1 cellular context compared by ENCODE assay signal in the genomic region with DNA sequence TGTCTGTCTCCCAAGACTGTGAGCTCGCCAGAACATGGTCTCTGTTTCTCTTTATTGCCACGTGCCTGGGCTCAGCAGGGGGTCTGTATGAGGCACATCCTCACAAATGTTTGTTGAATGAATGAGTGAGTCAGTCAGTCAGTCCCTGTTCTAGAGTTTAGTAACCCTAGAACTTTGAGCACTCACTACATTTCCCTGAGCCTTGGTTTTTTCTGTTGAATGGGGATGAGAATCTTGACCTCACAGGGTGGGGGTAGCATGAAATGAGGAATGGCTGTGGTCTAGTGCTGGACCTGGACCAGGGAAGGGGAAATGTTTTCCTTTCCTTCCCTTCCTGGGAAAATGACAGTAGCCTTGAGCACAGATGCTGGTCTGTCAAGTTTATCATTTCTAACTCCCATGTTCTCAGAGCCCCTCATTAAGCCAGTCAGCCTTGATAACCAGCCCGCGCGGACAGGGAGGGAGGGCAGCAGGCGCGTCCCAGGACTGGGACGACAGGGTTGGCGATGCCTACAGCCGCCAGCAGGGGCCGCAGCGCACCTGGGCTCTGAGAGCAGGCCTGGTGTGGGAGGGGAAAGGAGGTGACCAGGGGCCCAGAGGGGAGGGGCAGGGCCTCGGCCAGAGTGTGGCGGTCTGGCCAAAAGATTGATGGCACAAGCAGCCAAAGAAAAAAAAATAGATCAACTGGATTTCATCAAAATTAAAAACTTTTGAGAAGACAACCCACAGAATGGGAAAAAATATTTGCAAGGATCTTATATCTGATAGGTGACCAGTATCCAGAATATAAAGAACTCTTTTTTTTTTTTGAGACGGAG.
A peak's percentile ranks its signal among the peaks of the same experiment; 100 is the strongest.
TF ChIP-seq lines count a peak whose summit lies in the region.

No MANE protein-coding gene starts in this region.

TF ChIP-seq in HEK293, 187 proteins besides CTCF, POLR2A, EP300 and RAD21 (continued from another document and continues in another):
- no peak for TF ChIP-seq ZNF549 (tag by site-specific recombination; IDR thresholded peaks at IDR 0.05)
- TF ChIP-seq ZXDB (tag by site-specific recombination; IDR thresholded peaks at IDR 0.05): peak; percentile 28; the same call in 1 of the 2 replicates
- TF ChIP-seq, protein P1, sequence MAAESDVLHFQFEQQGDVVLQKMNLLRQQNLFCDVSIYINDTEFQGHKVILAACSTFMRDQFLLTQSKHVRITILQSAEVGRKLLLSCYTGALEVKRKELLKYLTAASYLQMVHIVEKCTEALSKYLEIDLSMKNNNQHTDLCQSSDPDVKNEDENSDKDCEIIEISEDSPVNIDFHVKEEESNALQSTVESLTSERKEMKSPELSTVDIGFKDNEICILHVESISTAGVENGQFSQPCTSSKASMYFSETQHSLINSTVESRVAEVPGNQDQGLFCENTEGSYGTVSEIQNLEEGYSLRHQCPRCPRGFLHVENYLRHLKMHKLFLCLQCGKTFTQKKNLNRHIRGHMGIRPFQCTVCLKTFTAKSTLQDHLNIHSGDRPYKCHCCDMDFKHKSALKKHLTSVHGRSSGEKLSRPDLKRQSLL (tag by site-specific recombination; IDR thresholded peaks at IDR 0.05): no peak
- TF ChIP-seq HOXD13 (CRISPR knock-in tag; IDR thresholded peaks at IDR 0.05; ENCODE audit: borderline replicate concordance): no peak
- no peak for TF ChIP-seq ZNF658 (tag by site-specific recombination; IDR thresholded peaks at IDR 0.05)
- TF ChIP-seq ZNF239 (tag by site-specific recombination; IDR thresholded peaks at IDR 0.05): no peak
- peak; percentile 57; the same call in 1 of the 2 replicates for TF ChIP-seq SP7 (tag by site-specific recombination; IDR thresholded peaks at IDR 0.05)
- peak; percentile 27 for TF ChIP-seq ZNF341 (tag by site-specific recombination; IDR thresholded peaks at IDR 0.05; ENCODE audit: low read depth)
- TF ChIP-seq ZNF621 (tag by site-specific recombination; IDR thresholded peaks at IDR 0.05): no peak
- no peak for TF ChIP-seq ZNF202 (tag by site-specific recombination; IDR thresholded peaks at IDR 0.05; ENCODE audit: borderline replicate concordance)
- TF ChIP-seq ZNF639 (tag by site-specific recombination; IDR thresholded peaks at IDR 0.05): no peak
- TF ChIP-seq ZNF610 (tag by site-specific recombination; IDR thresholded peaks at IDR 0.05; ENCODE audit: borderline replicate concordance): no peak
- no peak for TF ChIP-seq REPIN1 (tag by site-specific recombination; IDR thresholded peaks at IDR 0.05; ENCODE audit: low read depth)
- no peak for TF ChIP-seq ZNF350 (tag by site-specific recombination; IDR thresholded peaks at IDR 0.05)
- no peak for TF ChIP-seq ZNF830 (tag by site-specific recombination; IDR thresholded peaks at IDR 0.05; ENCODE audit: low read depth)
- peak; percentile 58 for TF ChIP-seq GLIS1 (tag by site-specific recombination; IDR thresholded peaks at IDR 0.05)
- no peak for TF ChIP-seq INSM2 (tag by site-specific recombination; IDR thresholded peaks at IDR 0.05)
- peak; percentile 15; the same call in 1 of the 2 replicates for TF ChIP-seq ZEB2 (tag by site-specific recombination; IDR thresholded peaks at IDR 0.05)
- no peak for TF ChIP-seq KLF1 (tag by site-specific recombination; IDR thresholded peaks at IDR 0.05)
- TF ChIP-seq ZNF670 (tag by site-specific recombination; IDR thresholded peaks at IDR 0.05; ENCODE audit: low read depth): no peak
- TF ChIP-seq EGR2 (tag by site-specific recombination; IDR thresholded peaks at IDR 0.05; ENCODE audit: low read depth): no peak; the same call in 1 of the 2 replicates
- TF ChIP-seq ZNF16 (tag by site-specific recombination; IDR thresholded peaks at IDR 0.05; ENCODE audit: low read depth): no peak
- TF ChIP-seq ZNF449 (tag by site-specific recombination; IDR thresholded peaks at IDR 0.05): no peak
- peak; percentile 89 for TF ChIP-seq ZNF654 (tag by site-specific recombination; IDR thresholded peaks at IDR 0.05; ENCODE audit: low read depth)
- TF ChIP-seq, protein P2, sequence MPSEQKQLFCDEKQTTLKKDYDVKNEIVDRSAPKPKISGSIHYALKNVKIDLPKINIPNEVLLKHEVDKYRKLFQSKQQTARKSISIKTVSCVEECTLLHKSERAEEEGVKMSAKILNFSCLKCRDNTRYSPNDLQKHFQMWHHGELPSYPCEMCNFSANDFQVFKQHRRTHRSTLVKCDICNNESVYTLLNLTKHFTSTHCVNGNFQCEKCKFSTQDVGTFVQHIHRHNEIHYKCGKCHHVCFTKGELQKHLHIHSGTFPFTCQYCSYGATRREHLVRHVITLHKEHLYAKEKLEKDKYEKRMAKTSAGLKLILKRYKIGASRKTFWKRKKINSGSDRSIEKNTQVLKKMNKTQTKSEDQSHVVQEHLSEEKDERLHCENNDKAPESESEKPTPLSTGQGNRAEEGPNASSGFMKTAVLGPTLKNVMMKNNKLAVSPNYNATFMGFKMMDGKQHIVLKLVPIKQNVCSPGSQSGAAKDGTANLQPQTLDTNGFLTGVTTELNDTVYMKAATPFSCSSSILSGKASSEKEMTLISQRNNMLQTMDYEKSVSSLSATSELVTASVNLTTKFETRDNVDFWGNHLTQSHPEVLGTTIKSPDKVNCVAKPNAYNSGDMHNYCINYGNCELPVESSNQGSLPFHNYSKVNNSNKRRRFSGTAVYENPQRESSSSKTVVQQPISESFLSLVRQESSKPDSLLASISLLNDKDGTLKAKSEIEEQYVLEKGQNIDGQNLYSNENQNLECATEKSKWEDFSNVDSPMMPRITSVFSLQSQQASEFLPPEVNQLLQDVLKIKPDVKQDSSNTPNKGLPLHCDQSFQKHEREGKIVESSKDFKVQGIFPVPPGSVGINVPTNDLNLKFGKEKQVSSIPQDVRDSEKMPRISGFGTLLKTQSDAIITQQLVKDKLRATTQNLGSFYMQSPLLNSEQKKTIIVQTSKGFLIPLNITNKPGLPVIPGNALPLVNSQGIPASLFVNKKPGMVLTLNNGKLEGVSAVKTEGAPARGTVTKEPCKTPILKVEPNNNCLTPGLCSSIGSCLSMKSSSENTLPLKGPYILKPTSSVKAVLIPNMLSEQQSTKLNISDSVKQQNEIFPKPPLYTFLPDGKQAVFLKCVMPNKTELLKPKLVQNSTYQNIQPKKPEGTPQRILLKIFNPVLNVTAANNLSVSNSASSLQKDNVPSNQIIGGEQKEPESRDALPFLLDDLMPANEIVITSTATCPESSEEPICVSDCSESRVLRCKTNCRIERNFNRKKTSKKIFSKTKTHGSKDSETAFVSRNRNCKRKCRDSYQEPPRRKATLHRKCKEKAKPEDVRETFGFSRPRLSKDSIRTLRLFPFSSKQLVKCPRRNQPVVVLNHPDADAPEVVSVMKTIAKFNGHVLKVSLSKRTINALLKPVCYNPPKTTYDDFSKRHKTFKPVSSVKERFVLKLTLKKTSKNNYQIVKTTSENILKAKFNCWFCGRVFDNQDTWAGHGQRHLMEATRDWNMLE (tag by site-specific recombination; conservative IDR thresholded peaks at IDR 0.05; ENCODE audit: low read depth): no peak
- TF ChIP-seq, protein P3, sequence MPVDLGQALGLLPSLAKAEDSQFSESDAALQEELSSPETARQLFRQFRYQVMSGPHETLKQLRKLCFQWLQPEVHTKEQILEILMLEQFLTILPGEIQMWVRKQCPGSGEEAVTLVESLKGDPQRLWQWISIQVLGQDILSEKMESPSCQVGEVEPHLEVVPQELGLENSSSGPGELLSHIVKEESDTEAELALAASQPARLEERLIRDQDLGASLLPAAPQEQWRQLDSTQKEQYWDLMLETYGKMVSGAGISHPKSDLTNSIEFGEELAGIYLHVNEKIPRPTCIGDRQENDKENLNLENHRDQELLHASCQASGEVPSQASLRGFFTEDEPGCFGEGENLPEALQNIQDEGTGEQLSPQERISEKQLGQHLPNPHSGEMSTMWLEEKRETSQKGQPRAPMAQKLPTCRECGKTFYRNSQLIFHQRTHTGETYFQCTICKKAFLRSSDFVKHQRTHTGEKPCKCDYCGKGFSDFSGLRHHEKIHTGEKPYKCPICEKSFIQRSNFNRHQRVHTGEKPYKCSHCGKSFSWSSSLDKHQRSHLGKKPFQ (tag by site-specific recombination; IDR thresholded peaks at IDR 0.05): no peak
- TF ChIP-seq ZNF629 (tag by site-specific recombination; IDR thresholded peaks at IDR 0.05): peak; percentile 17; the same call in 1 of the 2 replicates
- TF ChIP-seq, protein P4, sequence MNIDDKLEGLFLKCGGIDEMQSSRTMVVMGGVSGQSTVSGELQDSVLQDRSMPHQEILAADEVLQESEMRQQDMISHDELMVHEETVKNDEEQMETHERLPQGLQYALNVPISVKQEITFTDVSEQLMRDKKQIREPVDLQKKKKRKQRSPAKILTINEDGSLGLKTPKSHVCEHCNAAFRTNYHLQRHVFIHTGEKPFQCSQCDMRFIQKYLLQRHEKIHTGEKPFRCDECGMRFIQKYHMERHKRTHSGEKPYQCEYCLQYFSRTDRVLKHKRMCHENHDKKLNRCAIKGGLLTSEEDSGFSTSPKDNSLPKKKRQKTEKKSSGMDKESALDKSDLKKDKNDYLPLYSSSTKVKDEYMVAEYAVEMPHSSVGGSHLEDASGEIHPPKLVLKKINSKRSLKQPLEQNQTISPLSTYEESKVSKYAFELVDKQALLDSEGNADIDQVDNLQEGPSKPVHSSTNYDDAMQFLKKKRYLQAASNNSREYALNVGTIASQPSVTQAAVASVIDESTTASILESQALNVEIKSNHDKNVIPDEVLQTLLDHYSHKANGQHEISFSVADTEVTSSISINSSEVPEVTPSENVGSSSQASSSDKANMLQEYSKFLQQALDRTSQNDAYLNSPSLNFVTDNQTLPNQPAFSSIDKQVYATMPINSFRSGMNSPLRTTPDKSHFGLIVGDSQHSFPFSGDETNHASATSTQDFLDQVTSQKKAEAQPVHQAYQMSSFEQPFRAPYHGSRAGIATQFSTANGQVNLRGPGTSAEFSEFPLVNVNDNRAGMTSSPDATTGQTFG (tag by site-specific recombination; IDR thresholded peaks at IDR 0.05; ENCODE audit: borderline replicate concordance): no peak
- TF ChIP-seq KLF9 (tag by site-specific recombination; IDR thresholded peaks at IDR 0.05; ENCODE audit: low read depth): 0 out of 2 replicates have a peak, but pooled peaks have one; percentile 34
- TF ChIP-seq ZNF133 (tag by site-specific recombination; IDR thresholded peaks at IDR 0.05): no peak
- TF ChIP-seq ZNF488 (tag by site-specific recombination; IDR thresholded peaks at IDR 0.05): no peak
- TF ChIP-seq GLI2 (tag by site-specific recombination; IDR thresholded peaks at IDR 0.05; ENCODE audit: borderline replicate concordance, low read depth): no peak
- TF ChIP-seq ZSCAN5A (tag by site-specific recombination; IDR thresholded peaks at IDR 0.05): no peak
- TF ChIP-seq ZNF571 (tag by site-specific recombination; IDR thresholded peaks at IDR 0.05): no peak
- TF ChIP-seq, protein P5, sequence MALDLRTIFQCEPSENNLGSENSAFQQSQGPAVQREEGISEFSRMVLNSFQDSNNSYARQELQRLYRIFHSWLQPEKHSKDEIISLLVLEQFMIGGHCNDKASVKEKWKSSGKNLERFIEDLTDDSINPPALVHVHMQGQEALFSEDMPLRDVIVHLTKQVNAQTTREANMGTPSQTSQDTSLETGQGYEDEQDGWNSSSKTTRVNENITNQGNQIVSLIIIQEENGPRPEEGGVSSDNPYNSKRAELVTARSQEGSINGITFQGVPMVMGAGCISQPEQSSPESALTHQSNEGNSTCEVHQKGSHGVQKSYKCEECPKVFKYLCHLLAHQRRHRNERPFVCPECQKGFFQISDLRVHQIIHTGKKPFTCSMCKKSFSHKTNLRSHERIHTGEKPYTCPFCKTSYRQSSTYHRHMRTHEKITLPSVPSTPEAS (tag by site-specific recombination; IDR thresholded peaks at IDR 0.05): no peak
- TF ChIP-seq ZFP69B (tag by site-specific recombination; IDR thresholded peaks at IDR 0.05): 0 out of 2 replicates have a peak, but pooled peaks have one; percentile 27
- 0 out of 2 replicates have a peak, but pooled peaks have one; percentile 15 for TF ChIP-seq ZNF366 (tag by site-specific recombination; conservative IDR thresholded peaks at IDR 0.05)
